Comparison of ENCODE assay signal across 1 cellular context in genomic region chr16:84830765-84831384, GRCh38.
TF ChIP-seq lines count a peak whose summit lies in the region.

No MANE protein-coding gene starts in this region.

TF ChIP-seq in IMR-90, 13 proteins besides CTCF, POLR2A, EP300 and RAD21 (continued from another document):
- TF ChIP-seq RCOR1 (IDR thresholded peaks at IDR 0.05; ENCODE audit: insufficient replicate concordance, low read length) (no peak), MXI1 (IDR thresholded peaks at IDR 0.05; ENCODE audit: borderline replicate concordance, low read depth, low read length) (no peak), CEBPB (IDR thresholded peaks at IDR 0.05; ENCODE audit: low read depth, low read length) (no peak), USF2 (IDR thresholded peaks at IDR 0.05; ENCODE audit: low read depth, low read length) (no peak), BHLHE40 (IDR thresholded peaks at IDR 0.05; ENCODE audit: low read depth, low read length) (no peak)
